33 cellular contexts compared by ENCODE assay signal in the genomic region with DNA sequence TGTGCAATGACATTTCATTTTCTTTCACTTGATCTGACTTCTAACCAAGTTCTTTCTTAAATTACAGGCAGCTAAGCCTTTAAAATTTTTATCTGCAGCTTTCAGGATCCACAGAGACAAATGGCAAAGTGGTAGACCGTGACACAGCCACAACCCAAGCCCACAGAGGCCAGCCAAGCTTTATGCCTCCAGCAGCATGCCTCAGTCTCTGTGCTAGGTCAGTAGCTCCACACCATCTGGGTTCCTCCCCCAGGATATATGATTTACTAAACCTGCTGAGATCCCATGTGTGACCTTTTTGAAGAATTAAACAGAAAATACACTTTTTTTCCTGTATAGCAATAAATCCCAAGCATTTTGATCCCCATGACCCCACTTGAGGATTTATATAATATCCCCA.
"Had no signal": no experiment of that assay in that cellular context is flagged by ENCODE, and none has a peak within 500 bp of the region (broad histone marks: within the 10 kb centered on the region; RNA-seq: fewer than 3 reads in every experiment).

No MANE protein-coding gene starts in this region.

- H3K27ac Mint-ChIP-seq: activated B cell treated with CpG ODN at 0.5 μM for 24 hours; activated CD4-positive, alpha-beta T cell treated with anti-CD3 and anti-CD28 coated beads, Interleukin-2, amount 10 ng/mL, durations not matched to agents 24 days and 14 days; activated naive CD4-positive, alpha-beta T cell treated with anti-CD3 and anti-CD28 coated beads, Interleukin-2, amount 50 U/mL, for 24 hours; activated naive CD8-positive, alpha-beta T cell treated with anti-CD3 and anti-CD28 coated beads, Interleukin-2, amount 10 ng/mL, durations not matched to agents 7 days and 5 days; activated T-helper 2 cell treated with anti-CD3 and anti-CD28 coated beads, Interferon-gamma antibody, Interleukin-2, Interleukin-4, amounts not matched to agents 10 μg/mL and 5 μg/mL and 100 μg/mL, durations not matched to agents 14 hours and 24 hours and 36 hours; T-cell; T-helper 17 cell had no signal

- H3K4me3 Mint-ChIP-seq: activated B cell treated with CpG ODN at 0.5 μM for 24 hours; activated CD4-positive, alpha-beta T cell treated with anti-CD3 and anti-CD28 coated beads, Interleukin-2, amount 10 ng/mL, durations not matched to agents 24 days and 14 days; activated naive CD4-positive, alpha-beta T cell treated with anti-CD3 and anti-CD28 coated beads, Interleukin-2, amount 50 U/mL, for 24 hours; activated naive CD8-positive, alpha-beta T cell treated with anti-CD3 and anti-CD28 coated beads, Interleukin-2, amount 10 ng/mL, durations not matched to agents 7 days and 5 days; central memory CD8-positive, alpha-beta T cell; T-cell had no signal

- H3K4me1 ChIP-seq: ascending aorta had no signal

- H3K36me3 ChIP-seq: ascending aorta, cardiac muscle cell had no signal

- H3K27ac ChIP-seq: ascending aorta, cardiac muscle cell, VCaP had no signal

- H3K4me1 Mint-ChIP-seq: activated B cell treated with CpG ODN at 0.5 μM for 24 hours; activated CD4-positive, alpha-beta T cell treated with anti-CD3 and anti-CD28 coated beads, Interleukin-2, amount 10 ng/mL, durations not matched to agents 24 days and 14 days; activated naive CD8-positive, alpha-beta T cell treated with anti-CD3 and anti-CD28 coated beads, Interleukin-2, amount 10 ng/mL, durations not matched to agents 7 days and 5 days; central memory CD8-positive, alpha-beta T cell; T-cell; T-helper 17 cell had no signal

- H3K27me3 ChIP-seq: ascending aorta, cardiac muscle cell had no signal

- H3K9me3 ChIP-seq: ascending aorta had no signal

- H3K4me3 ChIP-seq: ascending aorta, cardiac muscle cell had no signal

- DNase-seq: activated B cell treated with CpG ODN at 0.5 μM for 24 hours; activated CD4-positive, alpha-beta T cell treated with anti-CD3 and anti-CD28 coated beads, Interleukin-2, amount 10 ng/mL, durations not matched to agents 24 days and 14 days; activated CD4-positive, alpha-beta T cell treated with anti-CD3 and anti-CD28 coated beads, Interleukin-2, amount 50 U/mL, for 4 hours; activated CD4-positive, CD25-positive, alpha-beta regulatory T cell treated with anti-CD3 and anti-CD28 coated beads, Interleukin-2, amount 50 U/mL, for 72 hours; activated CD8-positive, alpha-beta memory T cell treated with anti-CD3 and anti-CD28 coated beads, Interleukin-2, amount 50 U/mL, for 4 hours; activated gamma-delta T cell; activated naive CD4-positive, alpha-beta T cell treated with Interleukin-2 at 50 U/mL for 16 hours; activated naive CD8-positive, alpha-beta T cell treated with anti-CD3 and anti-CD28 coated beads, Interleukin-2, amount 10 ng/mL, durations not matched to agents 7 days and 5 days; activated T-cell treated with anti-CD3 and anti-CD28 coated beads, Interleukin-2, amount 50 U/mL, for 48 hours; amygdala; Karpas-422; KBM-7; NCI-H1105; NCI-H1417 treated with DMSO at 0.1 percent for 48 hours; NCI-H187 treated with DMSO at 0.1 percent for 48 hours; NCI-H2081; NCI-H2171 treated with DMSO at 0.1 percent for 48 hours; NCI-H226; NCI-H446 treated with DMSO at 0.1 percent for 48 hours; NCI-H524; RPMI8226; SHP77 treated with DMSO at 0.1 percent for 48 hours; T-cell; T-helper 17 cell; T-helper 9 cell had no signal

- ATAC-seq: Panc1, SK-N-SH treated with all-trans-retinoic acid at 6 μM for 48 hours, T-cell, T-helper 17 cell had no signal

- H3K27me3 Mint-ChIP-seq: activated naive CD4-positive, alpha-beta T cell treated with anti-CD3 and anti-CD28 coated beads, Interleukin-2, amount 50 U/mL, for 24 hours; activated naive CD8-positive, alpha-beta T cell treated with anti-CD3 and anti-CD28 coated beads, Interleukin-2, amount 10 ng/mL, durations not matched to agents 7 days and 5 days; T-cell had no signal

- H3K36me3 Mint-ChIP-seq: activated naive CD8-positive, alpha-beta T cell treated with anti-CD3 and anti-CD28 coated beads, Interleukin-2, amount 10 ng/mL, durations not matched to agents 7 days and 5 days; T-cell had no signal

- H3K9me3 Mint-ChIP-seq: activated B cell treated with CpG ODN at 0.5 μM for 24 hours; activated CD4-positive, alpha-beta T cell treated with anti-CD3 and anti-CD28 coated beads, Interleukin-2, amount 10 ng/mL, durations not matched to agents 24 days and 14 days; activated naive CD4-positive, alpha-beta T cell treated with anti-CD3 and anti-CD28 coated beads, Interleukin-2, amount 50 U/mL, for 24 hours; activated T-helper 2 cell treated with anti-CD3 and anti-CD28 coated beads, Interferon-gamma antibody, Interleukin-2, Interleukin-4, amounts not matched to agents 10 μg/mL and 5 μg/mL and 100 μg/mL, durations not matched to agents 14 hours and 24 hours and 36 hours; central memory CD8-positive, alpha-beta T cell had no signal
